12 cellular contexts compared by ENCODE assay signal in the genomic region with DNA sequence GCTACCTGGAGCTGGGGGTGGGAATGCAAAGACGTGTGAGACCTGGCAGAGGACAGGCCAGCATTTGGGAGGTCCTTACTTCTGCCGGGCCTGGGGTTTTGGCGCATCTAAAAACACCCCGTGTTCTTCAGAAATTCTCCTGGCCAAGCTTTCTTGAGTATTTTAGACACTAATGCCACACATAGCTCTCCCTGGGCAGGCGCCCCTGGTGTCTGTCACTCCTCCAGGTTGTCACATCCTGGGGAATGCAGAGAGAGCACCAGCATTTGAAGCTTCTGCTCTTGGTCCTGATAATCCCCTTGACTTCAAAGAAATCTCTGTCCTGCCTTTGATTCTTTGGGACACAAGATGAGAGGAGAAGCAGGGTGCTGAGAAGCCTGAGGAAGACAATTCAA. TPM values are rescaled to one million over a fixed set of nuclear protein-coding genes. Genes with fewer than 3 reads are reported as not detected.
DNase-seq lines count a peak whose midpoint lies in the region; ATAC-seq, FAIRE-seq and TF ChIP-seq lines count a peak whose summit lies in the region.
"Had no signal": no experiment of that assay in that cellular context is flagged by ENCODE, and none has a peak within 500 bp of the region (broad histone marks: within the 10 kb centered on the region; RNA-seq: fewer than 3 reads in every experiment).

No MANE protein-coding gene starts in this region.

- H3K27me3 Mint-ChIP-seq in CD8-positive, alpha-beta T cell (ENCODE audit: low read depth): peaks cover 3% of the 10 kb centered on the region
- H3K27me3 Mint-ChIP-seq in neural progenitor cell (ENCODE audit: insufficient read depth, low read depth): peaks cover 12% of the 10 kb centered on the region
- H3K27me3 Mint-ChIP-seq in activated CD4-positive, alpha-beta memory T cell treated with anti-CD3 and anti-CD28 coated beads for 36 hours: peaks cover 5% of the 10 kb centered on the region

- H3F3A ChIP-seq in neural progenitor cell (ENCODE audit: low read depth): peaks cover 9% of the 10 kb centered on the region

- no peaks in the 10 kb centered on the region for H3K36me3 ChIP-seq in CD8-positive, alpha-beta T cell (ENCODE audit: insufficient read depth, low read length)
- H3K36me3 ChIP-seq in ectodermal cell (ENCODE audit: control insufficient read depth, insufficient read depth, low read length): no peaks in the 10 kb centered on the region
- no peaks in the 10 kb centered on the region for H3K36me3 ChIP-seq in neural progenitor cell

- intact Hi-C loops in CD8-positive, alpha-beta T cell (cut with DNase I, micrococcal nuclease): loop anchor here in 1 of 2 experiments (2.0 kb wide), 1 partner anchor 116 kb away; a partner anchor contains a TSS
- intact Hi-C loops in activated CD4-positive, alpha-beta memory T cell treated with anti-CD3 and anti-CD28 coated beads for 36 hours (cut with micrococcal nuclease): no loop called here

- H3K27ac ChIP-seq in CD8-positive, alpha-beta T cell (ENCODE audit: low read depth, low read length): no peak overlapping the region
- H3K27ac ChIP-seq in ectodermal cell (ENCODE audit: insufficient read depth, low read depth, low read length, poor library complexity, severe bottlenecking) (peak overlapping the region; percentile 87), neural progenitor cell (no peak overlapping the region)

- H3K79me2 ChIP-seq in neural progenitor cell (ENCODE audit: low read depth): no peaks in the 10 kb centered on the region

- TF ChIP-seq POLR2A in GM12891 (IDR thresholded peaks at IDR 0.05; ENCODE audit: low read depth, low read length): no peak

- no peak overlapping the region for H3K4me3 ChIP-seq in CD8-positive, alpha-beta T cell (ENCODE audit: low read depth, low read length)
- peak overlapping the region; percentile 35 for H3K4me3 ChIP-seq in Jurkat, Clone E6-1 (ENCODE audit: low read length)
- H3K4me3 ChIP-seq in ectodermal cell (ENCODE audit: insufficient read depth, low read depth, low read length) (no peak overlapping the region), neural progenitor cell (no peak overlapping the region)

- H3K9ac ChIP-seq in neural progenitor cell: no peak overlapping the region

- TF ChIP-seq CTCF in CD8-positive, alpha-beta T cell (IDR thresholded peaks at IDR 0.05): no peak
- no peak for TF ChIP-seq CTCF in neural progenitor cell (IDR thresholded peaks at IDR 0.05)

- WGBS in ectodermal cell, 2 experiments: 82 to 83% methylated on average over 5 of the region's 5 CpGs

- no peaks in the 10 kb centered on the region for H3K9me3 ChIP-seq in CD8-positive, alpha-beta T cell (ENCODE audit: low read length)
- no peaks in the 10 kb centered on the region for H3K9me3 ChIP-seq in ectodermal cell (ENCODE audit: control insufficient read depth, low read length)
- H3K9me3 ChIP-seq in neural progenitor cell (ENCODE audit: low read depth): no peaks in the 10 kb centered on the region

- H3K27ac Mint-ChIP-seq in CD8-positive, alpha-beta T cell: no peak overlapping the region
- H3K27ac Mint-ChIP-seq in neural progenitor cell: peak overlapping the region; percentile 94
- H3K27ac Mint-ChIP-seq in activated CD4-positive, alpha-beta memory T cell treated with anti-CD3 and anti-CD28 coated beads for 36 hours: no peak overlapping the region

- no peaks in the 10 kb centered on the region for H3K27me3 ChIP-seq in CD8-positive, alpha-beta T cell (ENCODE audit: insufficient read depth, low read length)
- H3K27me3 ChIP-seq in ectodermal cell (ENCODE audit: control insufficient read depth, insufficient read depth, low read length, poor library complexity, severe bottlenecking) (no peaks in the 10 kb centered on the region), neural progenitor cell (no peaks in the 10 kb centered on the region)

- no peaks in the 10 kb centered on the region for H3K9me3 Mint-ChIP-seq in CD8-positive, alpha-beta T cell
- no peaks in the 10 kb centered on the region for H3K9me3 Mint-ChIP-seq in neural progenitor cell
- no peaks in the 10 kb centered on the region for H3K9me3 Mint-ChIP-seq in activated CD4-positive, alpha-beta memory T cell treated with anti-CD3 and anti-CD28 coated beads for 36 hours
- H3K9me3 Mint-ChIP-seq: naive thymus-derived CD8-positive, alpha-beta T cell had no signal

- no peaks in the 10 kb centered on the region for H3K4me1 ChIP-seq in CD8-positive, alpha-beta T cell (ENCODE audit: insufficient read depth, low read length)
- peaks cover 30% of the 10 kb centered on the region for H3K4me1 ChIP-seq in ectodermal cell (ENCODE audit: control insufficient read depth, insufficient read depth, low read length)
- H3K4me1 ChIP-seq in neural progenitor cell: peaks cover 18% of the 10 kb centered on the region

- no peak for DNase-seq in CD8-positive, alpha-beta T cell
- no peak for DNase-seq in Jurkat, Clone E6-1 (ENCODE audit: low read depth, low spot score)
- DNase-seq in neural progenitor cell (ENCODE audit: low spot score) (no peak), GM12891 (ENCODE audit: insufficient read length, low spot score) (no peak)
- no peak for DNase-seq in activated CD4-positive, alpha-beta memory T cell treated with anti-CD3 and anti-CD28 coated beads for 36 hours
- DNase-seq: activated T-cell treated with anti-CD3 and anti-CD28 coated beads, Interleukin-2, amount 50 U/mL, for 1 hour had no signal

- peak overlapping the region; percentile 66 for H2AFZ ChIP-seq in neural progenitor cell (replicated peaks)

- FAIRE-seq in GM12891 (lab: Jason Lieb, UNC): no peak
- FAIRE-seq: TTC549 had no signal

- peak overlapping the region; percentile 72 for H3K4me3 Mint-ChIP-seq in CD8-positive, alpha-beta T cell
- H3K4me3 Mint-ChIP-seq in neural progenitor cell: peak overlapping the region; percentile 27
- H3K4me3 Mint-ChIP-seq in activated CD4-positive, alpha-beta memory T cell treated with anti-CD3 and anti-CD28 coated beads for 36 hours: no peak overlapping the region

- no peaks in the 10 kb centered on the region for H4K20me1 ChIP-seq in neural progenitor cell (ENCODE audit: low read depth)

- no peak for ATAC-seq in CD8-positive, alpha-beta T cell
- ATAC-seq in HG03135 (IDR thresholded peaks at IDR 0.05; ENCODE audit: unreplicated experiment) (no peak), GM21447 (IDR thresholded peaks at IDR 0.05; ENCODE audit: unreplicated experiment) (no peak)
- ATAC-seq: naive thymus-derived CD8-positive, alpha-beta T cell had no signal

- H3K36me3 Mint-ChIP-seq in CD8-positive, alpha-beta T cell: no peaks in the 10 kb centered on the region
- H3K36me3 Mint-ChIP-seq in neural progenitor cell: no peaks in the 10 kb centered on the region
- no peaks in the 10 kb centered on the region for H3K36me3 Mint-ChIP-seq in activated CD4-positive, alpha-beta memory T cell treated with anti-CD3 and anti-CD28 coated beads for 36 hours
- H3K36me3 Mint-ChIP-seq: naive thymus-derived CD8-positive, alpha-beta T cell had no signal

- H3K4me1 Mint-ChIP-seq in CD8-positive, alpha-beta T cell (ENCODE audit: low read depth): peaks cover 10% of the 10 kb centered on the region
- H3K4me1 Mint-ChIP-seq in neural progenitor cell: peaks cover 51% of the 10 kb centered on the region
- no peaks in the 10 kb centered on the region for H3K4me1 Mint-ChIP-seq in activated CD4-positive, alpha-beta memory T cell treated with anti-CD3 and anti-CD28 coated beads for 36 hours (ENCODE audit: low read depth)

- H3K4me2 ChIP-seq in neural progenitor cell: no peak overlapping the region

- CTCF ChIA-PET in CD8-positive, alpha-beta T cell (lab: Charles Lee): interaction anchor here (1.5 kb wide), 1 partner anchor 11 kb away, joined by 3 read pairs; no protein-coding TSS in a partner anchor
- CTCF ChIA-PET in activated CD4-positive, alpha-beta memory T cell treated with anti-CD3 and anti-CD28 coated beads for 36 hours (lab: Charles Lee): no interaction called here

- POLR2A ChIA-PET in CD8-positive, alpha-beta T cell (lab: Charles Lee): no interaction called here
- POLR2A ChIA-PET in activated CD4-positive, alpha-beta memory T cell treated with anti-CD3 and anti-CD28 coated beads for 36 hours (lab: Charles Lee): no interaction called here

TF ChIP-seq in GM12891, 5 proteins besides CTCF, POLR2A, EP300 and RAD21:
- TF ChIP-seq SPI1 (IDR thresholded peaks at IDR 0.05; ENCODE audit: low read depth, low read length) (no peak), PAX5 (IDR thresholded peaks at IDR 0.05; ENCODE audit: insufficient read depth, low read length, severe bottlenecking) (no peak), POU2F2 (IDR thresholded peaks at IDR 0.05; ENCODE audit: low read depth, low read length) (no peak), POLR2AphosphoS5 (IDR thresholded peaks at IDR 0.05; ENCODE audit: low read depth, low read length) (no peak), TAF1 (IDR thresholded peaks at IDR 0.05; ENCODE audit: low read depth, low read length) (no peak)

RNA-seq across cellular contexts. Expression of a gene that starts 6.0 kb away (rescaled TPM):
- not detected for total RNA-seq in CD8-positive, alpha-beta T cell
- not detected for polyA plus RNA-seq in Jurkat, Clone E6-1 (2012; ENCODE audit: insufficient read depth, insufficient read length)
- 0.69 TPM for polyA plus RNA-seq in ectodermal cell (2013, experiment 1 of 4)
- polyA plus RNA-seq in ectodermal cell (2013, experiment 2 of 4): 0.80 TPM
- polyA plus RNA-seq in ectodermal cell (2013, experiment 3 of 4): 0.91 TPM
- polyA plus RNA-seq in ectodermal cell (2013, experiment 4 of 4): 0.61 TPM
- total RNA-seq in neural progenitor cell (ENCODE audit: low replicate concordance): 0.15 and 0.19 TPM in 2 replicates
- not detected for polyA plus RNA-seq in GM12891 (2012; ENCODE audit: low read depth, missing spikeins)
- not detected for total RNA-seq in activated CD4-positive, alpha-beta memory T cell treated with anti-CD3 and anti-CD28 coated beads for 36 hours
- total RNA-seq: LHCN-M2; naive thymus-derived CD8-positive, alpha-beta T cell had no signal
- polyA plus RNA-seq: naive thymus-derived CD8-positive, alpha-beta T cell had no signal

RNA-seq across cellular contexts. Expression of a gene that starts 39.3 kb away (rescaled TPM):
- total RNA-seq in CD8-positive, alpha-beta T cell: not detected
- polyA plus RNA-seq in Jurkat, Clone E6-1 (2012; ENCODE audit: insufficient read depth, insufficient read length): not detected
- polyA plus RNA-seq in ectodermal cell (2013, experiment 1 of 4): 0.33 TPM
- polyA plus RNA-seq in ectodermal cell (2013, experiment 2 of 4): 0.27 TPM
- polyA plus RNA-seq in ectodermal cell (2013, experiment 3 of 4): 0.32 TPM
- 0.41 TPM for polyA plus RNA-seq in ectodermal cell (2013, experiment 4 of 4)
- 0.15 and 0.80 TPM in 2 replicates for total RNA-seq in neural progenitor cell (ENCODE audit: low replicate concordance)
- polyA plus RNA-seq in GM12891 (2012; ENCODE audit: low read depth, missing spikeins): not detected
- total RNA-seq in activated CD4-positive, alpha-beta memory T cell treated with anti-CD3 and anti-CD28 coated beads for 36 hours: not detected
- total RNA-seq: naive thymus-derived CD8-positive, alpha-beta T cell had no signal
- polyA plus RNA-seq: naive thymus-derived CD8-positive, alpha-beta T cell had no signal
